In the genomic region with DNA sequence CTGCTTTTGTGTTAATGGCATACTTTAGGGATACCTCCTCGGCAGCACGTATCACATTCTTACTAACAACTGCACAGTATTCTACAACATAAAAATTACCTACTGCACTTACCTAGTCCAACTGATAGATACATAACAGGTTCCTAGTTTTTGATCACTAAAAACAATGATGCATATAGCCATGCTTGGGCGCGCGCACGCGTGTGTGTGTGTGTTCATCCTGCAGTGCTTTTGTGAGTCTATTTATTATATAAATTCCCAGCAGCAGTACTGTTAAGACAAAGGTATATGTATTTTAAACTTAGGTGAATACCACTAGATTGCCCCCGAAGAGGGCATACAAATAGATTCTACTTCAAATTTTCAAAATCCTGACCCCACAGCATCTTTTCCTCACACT, we compare ENCODE assay signal across 24 cellular contexts.
"Had no signal": no experiment of that assay in that cellular context is flagged by ENCODE, and none has a peak within 500 bp of the region (broad histone marks: within the 10 kb centered on the region; RNA-seq: fewer than 3 reads in every experiment).

No MANE protein-coding gene starts in this region.

- DNase-seq: islet precursor cell; kidney glomerular epithelial cell; left cardiac atrium; lower lobe of right lung; mammary epithelial cell; mesendoderm; naive B cell; natural killer cell; nephron progenitor cell; ovary; right lobe of liver; stimulated activated CD4-positive, alpha-beta T cell treated with anti-CD3 and anti-CD28 coated beads, Interleukin-1b, Interleukin-23, amount 100 ng/mL, for 48 hours; stimulated activated CD4-positive, alpha-beta T cell treated with anti-CD3 and anti-CD28 coated beads, Interleukin-2, amount 100 ng/mL, for 48 hours; stimulated activated CD4-positive, alpha-beta T cell treated with anti-CD3 and anti-CD28 coated beads, Interleukin-4, amount 100 ng/mL, for 4 hours; stimulated activated CD8-positive, alpha-beta memory T cell treated with anti-CD3 and anti-CD28 coated beads, Interleukin-4, amount 100 ng/mL, for 48 hours; stimulated activated naive CD4-positive, alpha-beta T cell treated with Interleukin-2 at 50 U/mL for 16 hours; stimulated activated naive CD8-positive, alpha-beta T cell treated with anti-CD3 and anti-CD28 coated beads, Interleukin-15, amount 100 ng/mL, for 72 hours; tibial artery; trophoblast cell; upper lobe of right lung had no signal

- H3K27me3 Mint-ChIP-seq: naive B cell; progenitor cell of endocrine pancreas; stimulated activated memory B cell treated with anti-CD40 and anti-IgM and Interleukin-4, amounts not matched to agents 10 μg/mL and 1 μg/mL and 100 μg/mL, for 72 hours; stimulated activated naive CD8-positive, alpha-beta T cell treated with anti-CD3 and anti-CD28 coated beads, Interleukin-15, amount 100 ng/mL, for 72 hours had no signal

- H3K27ac Mint-ChIP-seq: mesothelial cell of epicardium; natural killer cell; nephron progenitor cell; progenitor cell of endocrine pancreas; stimulated activated memory B cell treated with anti-CD40 and anti-IgM and Interleukin-4, amounts not matched to agents 10 μg/mL and 1 μg/mL and 100 μg/mL, for 72 hours; stimulated activated naive CD8-positive, alpha-beta T cell treated with anti-CD3 and anti-CD28 coated beads, Interleukin-15, amount 100 ng/mL, for 72 hours had no signal

- H3K9me3 Mint-ChIP-seq: mesothelial cell of epicardium; naive B cell; natural killer cell; nephron progenitor cell; stimulated activated memory B cell treated with anti-CD40 and anti-IgM and Interleukin-4, amounts not matched to agents 10 μg/mL and 1 μg/mL and 100 μg/mL, for 72 hours; stimulated activated naive CD8-positive, alpha-beta T cell treated with anti-CD3 and anti-CD28 coated beads, Interleukin-15, amount 100 ng/mL, for 72 hours had no signal

- H3K4me3 Mint-ChIP-seq: mesothelial cell of epicardium; naive B cell; natural killer cell; nephron progenitor cell; stimulated activated memory B cell treated with anti-CD40 and anti-IgM and Interleukin-4, amounts not matched to agents 10 μg/mL and 1 μg/mL and 100 μg/mL, for 72 hours; stimulated activated naive CD8-positive, alpha-beta T cell treated with anti-CD3 and anti-CD28 coated beads, Interleukin-15, amount 100 ng/mL, for 72 hours had no signal

- ATAC-seq: left cardiac atrium; left lobe of liver; lower lobe of right lung; natural killer cell; right lobe of liver; stimulated activated memory B cell treated with anti-CD40 and anti-IgM and Interleukin-4, amounts not matched to agents 10 μg/mL and 1 μg/mL and 100 μg/mL, for 72 hours; stimulated activated naive CD8-positive, alpha-beta T cell treated with anti-CD3 and anti-CD28 coated beads, Interleukin-15, amount 100 ng/mL, for 72 hours; upper lobe of right lung had no signal

- H3K4me1 Mint-ChIP-seq: nephron progenitor cell had no signal

- H3K36me3 Mint-ChIP-seq: mesothelial cell of epicardium, natural killer cell had no signal
